In the genomic region with DNA sequence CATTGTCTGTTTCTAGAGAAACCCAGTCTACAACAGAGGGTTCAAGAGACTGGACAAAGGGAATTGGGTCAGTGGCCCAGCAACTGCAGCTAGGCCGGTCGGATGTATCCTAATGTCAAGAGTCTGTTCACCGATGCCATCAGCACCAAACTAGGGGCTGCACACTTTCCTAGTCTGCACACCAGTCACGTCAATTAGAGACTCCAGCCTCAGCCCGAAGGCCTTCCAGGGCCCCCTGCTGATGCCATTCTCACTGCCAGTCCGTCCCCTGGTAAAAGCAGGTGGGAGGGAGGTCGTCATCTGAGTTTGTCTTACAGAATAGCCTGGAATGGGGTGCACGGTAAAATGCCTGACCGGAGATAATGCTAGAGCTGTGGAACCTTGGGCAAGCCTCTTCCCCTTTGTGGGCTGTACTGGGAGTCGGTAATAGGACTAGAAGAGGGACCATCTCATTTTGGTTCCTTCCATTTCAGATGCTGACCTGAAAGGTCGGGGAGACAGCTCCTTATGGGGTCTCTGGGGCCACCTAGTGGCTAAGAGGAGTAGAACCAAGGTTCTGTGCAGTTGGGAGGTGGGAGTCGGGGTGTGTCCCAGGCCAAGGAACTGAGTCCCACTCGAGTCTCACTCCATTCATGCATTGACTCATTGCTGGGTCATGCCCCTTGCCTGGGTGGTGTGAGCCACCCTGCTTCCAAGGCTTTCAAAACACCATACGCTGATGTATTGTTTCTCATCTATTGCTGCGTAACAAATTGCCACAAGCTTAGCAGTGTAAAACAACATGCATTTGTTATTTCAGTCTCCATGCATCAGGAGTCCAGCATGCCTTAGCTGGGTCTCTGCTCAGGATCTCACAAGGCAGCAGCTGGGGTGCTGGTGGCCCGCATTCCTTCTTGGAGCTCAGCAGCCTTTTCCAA, we compare ENCODE assay signal across 8 cellular contexts. TPM values are rescaled to one million over a fixed set of nuclear protein-coding genes. Genes with fewer than 3 reads are reported as not detected.
DNase-seq lines count a peak whose midpoint lies in the region; FAIRE-seq and TF ChIP-seq lines count a peak whose summit lies in the region.

No MANE protein-coding gene starts in this region.

- intact Hi-C loops in ovary (cut with DNase I): loop anchor here in 2 of 4 donors (10.0 kb wide), 2 partner anchors 46 to 66 kb away; no protein-coding TSS in a partner anchor

- FAIRE-seq in frontal cortex (lab: Jason Lieb, UNC): no peak

- TF ChIP-seq EP300 in ovary (IDR thresholded peaks at IDR 0.05): no peak

- H3K4me1 ChIP-seq in ovary (ENCODE audit: insufficient read depth): peaks cover 5% of the 10 kb centered on the region

- DNase-seq in NCI-H510A treated with DMSO at 0.1 percent for 48 hours (lab: John Stamatoyannopoulos, UW) (peak; percentile 66), NCI-H510A (lab: John Stamatoyannopoulos, UW) (no peak), RKO (ENCODE audit: low spot score) (peak; percentile 93), frontal cortex (ENCODE audit: low spot score in 2 of 2) (peak; percentile 54 to 71), ovary (peak; percentile 53 to 71 (median 56)), middle frontal gyrus (ENCODE audit: extremely low spot score, low spot score) (no peak)
- DNase-seq in activated effector memory CD4-positive, alpha-beta T cell treated with anti-CD3 and anti-CD28 coated beads, Interleukin-2, amount 50 U/mL, for 16 hours: peak; percentile 83

- no peak for TF ChIP-seq POLR2A in ovary (IDR thresholded peaks at IDR 0.05)

- 45 to 47% (median 45%) methylated on average over 16 of the region's 16 CpGs for WGBS in ovary, 3 donors

- H3K9me3 ChIP-seq in ovary: no peaks in the 10 kb centered on the region

- no peaks in the 10 kb centered on the region for H3K27me3 ChIP-seq in ovary

- no peak overlapping the region for H3K27ac ChIP-seq in ovary

- no peaks in the 10 kb centered on the region for H3K36me3 ChIP-seq in ovary

- H3K4me3 ChIP-seq in ovary: no peak overlapping the region

- TF ChIP-seq CTCF in LNCAP (IDR thresholded peaks at IDR 0.05) (peak; percentile 81), ovary (IDR thresholded peaks at IDR 0.05) (peak; percentile 60 to 82 (median 66))

RNA-seq across cellular contexts. Expression of a gene that starts 5.1 kb away (rescaled TPM):
- total RNA-seq in frontal cortex: 7.7 TPM
- total RNA-seq in ovary: 10 to 100 TPM in 5 of 7 donors, 1 to 10 TPM in 2; 4.8 to 34.1 (median 25.7) TPM
- 1 to 10 TPM; 4.1 to 8.7 TPM for polyA plus RNA-seq in ovary

RNA-seq across cellular contexts. Expression of a gene that starts 16.4 kb away (rescaled TPM):
- 26.1 TPM for total RNA-seq in frontal cortex
- 10 to 100 TPM; 20.5 to 77.9 (median 43.8) TPM for total RNA-seq in ovary
- 10 to 100 TPM; 32.4 to 36.7 TPM for polyA plus RNA-seq in ovary

RNA-seq across cellular contexts. Expression of a gene that starts 33.1 kb away (rescaled TPM):
- total RNA-seq in frontal cortex: 26.9 TPM
- total RNA-seq in ovary: 10 to 100 TPM; 13.6 to 28.1 (median 23.1) TPM
- 10 to 100 TPM; 16.8 to 23.2 TPM for polyA plus RNA-seq in ovary

RNA-seq across cellular contexts. Expression of a gene that starts 39.9 kb away (rescaled TPM):
- total RNA-seq in frontal cortex (7.3 TPM), ovary (10 to 100 TPM in 6 of 7 donors, 1 to 10 TPM in 1; 6.6 to 17.5 (median 11.7) TPM)
- polyA plus RNA-seq in ovary: 10 to 100 TPM; 11.7 to 14.7 TPM

RNA-seq across cellular contexts. Expression of a gene that starts 50.1 kb away (rescaled TPM):
- 12.6 TPM for total RNA-seq in frontal cortex
- total RNA-seq in ovary: 10 to 100 TPM in 1 of 7 donors, 1 to 10 TPM in 6; 1.5 to 55.1 (median 4.9) TPM
- 1 to 10 TPM; 2.3 to 2.7 TPM for polyA plus RNA-seq in ovary

Comparison
In these comparisons a context has a peak if more than half of its experiments do, and no peak if none do; other contexts are left out.
1. DNase-seq: peak in NCI-H510A treated with DMSO at 0.1 percent for 48 hours (single experiment), RKO (single experiment), activated effector memory CD4-positive, alpha-beta T cell treated with anti-CD3 and anti-CD28 coated beads, Interleukin-2, amount 50 U/mL, for 16 hours (single experiment), frontal cortex (2 of 2) and ovary (5 of 5); none in NCI-H510A (single experiment) and middle frontal gyrus (single experiment).